18 cellular contexts compared by ENCODE assay signal in genomic region chr2:239776441-239777033, GRCh38.
A peak's percentile ranks its signal among the peaks of the same experiment; 100 is the strongest.
DNase-seq lines count a peak whose midpoint lies in the region; ATAC-seq and TF ChIP-seq lines count a peak whose summit lies in the region.
"Had no signal": no experiment of that assay in that cellular context is flagged by ENCODE, and none has a peak within 500 bp of the region (broad histone marks: within the 10 kb centered on the region; RNA-seq: fewer than 3 reads in every experiment).

No MANE protein-coding gene starts in this region.

- H3K27ac ChIP-seq in BLaER1 (peak overlapping the region; percentile 91), hepatocyte (no peak overlapping the region), sigmoid colon (no peak overlapping the region)
- H3K27ac ChIP-seq: HL-60, Peyer's patch had no signal

- H3K27me3 Mint-ChIP-seq in CD14-positive monocyte (ENCODE audit: low read depth in 3 of 3) = peaks cover 8 to 27% (median 17%) of the 10 kb centered on the region in 3 donors

- H3K27me3 ChIP-seq in BLaER1 (no peaks in the 10 kb centered on the region), hepatocyte (peaks cover 4% of the 10 kb centered on the region), sigmoid colon (peaks cover 0 to 2% (median 0%) of the 10 kb centered on the region in 3 donors)
- H3K27me3 ChIP-seq: Peyer's patch had no signal

- no peak for TF ChIP-seq CTCF in CD14-positive monocyte (IDR thresholded peaks at IDR 0.05)
- no peak for TF ChIP-seq CTCF in hepatocyte (IDR thresholded peaks at IDR 0.05; ENCODE audit: poor library complexity)
- no peak for TF ChIP-seq CTCF in sigmoid colon (IDR thresholded peaks at IDR 0.05)

- no peaks in the 10 kb centered on the region for H3K79me2 ChIP-seq in hepatocyte

- no peak overlapping the region for H2AFZ ChIP-seq in hepatocyte

- H3K4me3 Mint-ChIP-seq in CD14-positive monocyte = no peak overlapping the region
- H3K4me3 Mint-ChIP-seq: B cell; CD8-positive, alpha-beta T cell had no signal

- peak overlapping the region; percentile 62; the same call in 1 of the 2 replicates for H3K9ac ChIP-seq in BLaER1

- H3K9me3 ChIP-seq in BLaER1 (peaks cover 12% of the 10 kb centered on the region), hepatocyte (ENCODE audit: low read depth) (no peaks in the 10 kb centered on the region), sigmoid colon (peaks cover 0 to 3% (median 1%) of the 10 kb centered on the region in 4 donors)

- H3K36me3 Mint-ChIP-seq in CD14-positive monocyte = no peaks in the 10 kb centered on the region
- H3K36me3 Mint-ChIP-seq: CD8-positive, alpha-beta T cell had no signal

- H3K4me2 ChIP-seq in BLaER1 (peak overlapping the region; percentile 93), hepatocyte (peak overlapping the region; percentile 45)

- 88% methylated on average over 20 of the region's 20 CpGs for WGBS in hepatocyte (ENCODE audit: low lambda C conversion rate, missing lambda C conversion rate)
- 79 to 86% methylated on average over 20 of the region's 20 CpGs for WGBS in sigmoid colon, 2 donors

- intact Hi-C loops in CD14-positive monocyte (cut with micrococcal nuclease) = no loop called here
- intact Hi-C loops in sigmoid colon (cut with DNase I) = no loop called here

- H3K36me3 ChIP-seq in BLaER1 (no peaks in the 10 kb centered on the region), hepatocyte (replicated peaks; ENCODE audit: insufficient read depth, low read depth) (no peaks in the 10 kb centered on the region), sigmoid colon (no peaks in the 10 kb centered on the region)
- H3K36me3 ChIP-seq: Peyer's patch had no signal

- no peak for ATAC-seq in HG02840 (IDR thresholded peaks at IDR 0.05; ENCODE audit: low FRiP score, unreplicated experiment)
- ATAC-seq: CD8-positive, alpha-beta T cell; Right ventricle myocardium inferior had no signal

- no peaks in the 10 kb centered on the region for H3K4me1 Mint-ChIP-seq in CD14-positive monocyte

- H3K9me3 Mint-ChIP-seq in CD14-positive monocyte = peaks cover 4 to 25% (median 20%) of the 10 kb centered on the region in 7 donors

- no peak for TF ChIP-seq EP300 in sigmoid colon (IDR thresholded peaks at IDR 0.05)

- DNase-seq in CD14-positive monocyte (ENCODE audit: low spot score) (peak; percentile 24), hepatocyte (ENCODE audit: low spot score) (no peak), sigmoid colon (peak; percentile 39), kidney glomerular epithelial cell (lab: John Stamatoyannopoulos, UW) (no peak)
- DNase-seq in stimulated activated naive CD4-positive, alpha-beta T cell (lab: John Stamatoyannopoulos, UW) = no peak
- DNase-seq: ACHN; CD8-positive, alpha-beta T cell; DMS79 treated with DMSO at 0.1 percent for 48 hours; NCI-H1105 treated with DMSO at 0.1 percent for 48 hours; NCI-H187; NCI-H226; NCI-H524 treated with DMSO at 0.1 percent for 48 hours had no signal

- H3K4me1 ChIP-seq in BLaER1 = peaks cover 82% of the 10 kb centered on the region
- peaks cover 6% of the 10 kb centered on the region for H3K4me1 ChIP-seq in hepatocyte (ENCODE audit: insufficient read depth)
- no peaks in the 10 kb centered on the region for H3K4me1 ChIP-seq in sigmoid colon
- H3K4me1 ChIP-seq: Peyer's patch had no signal

- H3K27ac Mint-ChIP-seq in CD14-positive monocyte = no peak overlapping the region
- H3K27ac Mint-ChIP-seq: B cell; CD8-positive, alpha-beta T cell had no signal

- no peak for TF ChIP-seq POLR2A in sigmoid colon (IDR thresholded peaks at IDR 0.05)

- H4K20me1 ChIP-seq in BLaER1 (no peaks in the 10 kb centered on the region), hepatocyte (ENCODE audit: insufficient read depth, poor library complexity, severe bottlenecking) (no peaks in the 10 kb centered on the region)

- H3K4me3 ChIP-seq in BLaER1 (no peak overlapping the region), hepatocyte (no peak overlapping the region), sigmoid colon (no peak overlapping the region)
- H3K4me3 ChIP-seq: Peyer's patch had no signal

- no peaks in the 10 kb centered on the region for H3K9me2 ChIP-seq in hepatocyte (replicated peaks; ENCODE audit: insufficient read depth)

Comparison
In these comparisons a context has a peak if more than half of its experiments do, and no peak if none do; other contexts are left out.
1. DNase-seq: peak in CD14-positive monocyte (single experiment) and sigmoid colon (single experiment); none in hepatocyte (single experiment), kidney glomerular epithelial cell (single experiment) and stimulated activated naive CD4-positive, alpha-beta T cell (0 of 6).